In the genomic region with DNA sequence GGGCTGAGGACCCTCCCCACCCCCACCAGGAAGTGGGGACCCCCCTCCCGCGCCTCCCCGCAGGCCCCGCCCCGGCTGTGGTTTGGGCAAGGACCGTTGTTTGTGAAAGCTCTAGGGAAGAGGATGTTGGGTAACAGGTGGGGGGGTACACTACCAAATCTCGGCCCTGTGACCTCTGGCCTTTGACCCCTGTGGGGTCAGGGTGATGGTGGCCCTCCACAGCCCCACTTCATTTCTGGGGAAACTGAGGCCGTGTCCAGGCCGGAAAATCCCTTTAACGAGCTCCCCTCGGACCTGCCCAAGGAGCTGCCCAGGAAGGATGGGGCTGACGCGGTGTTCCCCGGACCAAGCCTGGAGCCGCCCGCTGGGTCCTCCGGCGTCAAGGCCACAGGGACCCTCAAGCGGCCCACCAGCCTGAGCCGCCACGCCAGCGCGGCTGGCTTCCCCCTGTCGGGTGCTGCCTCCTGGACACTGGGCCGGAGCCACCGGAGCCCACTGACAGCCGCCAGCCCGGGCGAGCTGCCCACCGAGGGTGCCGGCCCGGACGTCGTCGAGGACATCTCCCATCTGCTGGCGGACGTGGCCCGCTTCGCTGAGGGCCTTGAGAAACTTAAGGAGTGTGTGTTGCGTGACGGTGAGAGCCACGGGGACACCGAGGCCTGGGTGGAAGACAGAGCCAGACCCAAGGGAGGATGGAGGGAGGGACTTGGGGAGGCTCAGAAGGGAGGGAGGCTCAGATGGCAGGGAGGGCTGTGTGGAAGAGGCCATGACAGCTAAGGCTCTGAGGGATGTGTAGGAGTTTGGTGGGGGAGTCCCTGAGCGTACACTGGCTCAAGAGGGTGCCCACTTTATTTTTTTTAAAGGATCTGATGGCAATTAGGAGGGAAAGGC, we compare ENCODE assay signal across 1 cellular context.
TF ChIP-seq lines count a peak whose summit lies in the region.

No MANE protein-coding gene starts in this region.

TF ChIP-seq in K562, 482 proteins besides CTCF, POLR2A, EP300 and RAD21 (continued from another document):
- no peak for TF ChIP-seq TAF1 (IDR thresholded peaks at IDR 0.05; ENCODE audit: control insufficient read depth, extremely low read depth, insufficient read depth, low read length, severe bottlenecking)
- TF ChIP-seq PCBP1 (IDR thresholded peaks at IDR 0.05; ENCODE audit: low read depth, low read length, poor library complexity, severe bottlenecking) = peak; percentile 65
- TF ChIP-seq FOXK1 (CRISPR knock-in tag; IDR thresholded peaks at IDR 0.05; ENCODE audit: borderline replicate concordance) = no peak
- TF ChIP-seq EZH2 (IDR thresholded peaks at IDR 0.05; ENCODE audit: borderline replicate concordance, low read depth, low read length) = no peak
- no peak for TF ChIP-seq ZFP1 (CRISPR knock-in tag; IDR thresholded peaks at IDR 0.05)
- TF ChIP-seq CXXC5 (CRISPR knock-in tag; IDR thresholded peaks at IDR 0.05) = no peak
- no peak for TF ChIP-seq ILK (tag; IDR thresholded peaks at IDR 0.05; ENCODE audit: borderline replicate concordance, low read depth)
- no peak for TF ChIP-seq SOX6 (IDR thresholded peaks at IDR 0.05)
- TF ChIP-seq SAFB (IDR thresholded peaks at IDR 0.05; ENCODE audit: borderline replicate concordance, low read depth, low read length) = no peak
- no peak for TF ChIP-seq ZFP36 (IDR thresholded peaks at IDR 0.05; ENCODE audit: low read depth, low read length, partially characterized antibody)
- no peak for TF ChIP-seq MYC (IDR thresholded peaks at IDR 0.05; ENCODE audit: low read depth, low read length)
- TF ChIP-seq MYC (CRISPR knock-in tag; IDR thresholded peaks at IDR 0.05; ENCODE audit: borderline replicate concordance, low read depth) = no peak
- TF ChIP-seq, protein P1, sequence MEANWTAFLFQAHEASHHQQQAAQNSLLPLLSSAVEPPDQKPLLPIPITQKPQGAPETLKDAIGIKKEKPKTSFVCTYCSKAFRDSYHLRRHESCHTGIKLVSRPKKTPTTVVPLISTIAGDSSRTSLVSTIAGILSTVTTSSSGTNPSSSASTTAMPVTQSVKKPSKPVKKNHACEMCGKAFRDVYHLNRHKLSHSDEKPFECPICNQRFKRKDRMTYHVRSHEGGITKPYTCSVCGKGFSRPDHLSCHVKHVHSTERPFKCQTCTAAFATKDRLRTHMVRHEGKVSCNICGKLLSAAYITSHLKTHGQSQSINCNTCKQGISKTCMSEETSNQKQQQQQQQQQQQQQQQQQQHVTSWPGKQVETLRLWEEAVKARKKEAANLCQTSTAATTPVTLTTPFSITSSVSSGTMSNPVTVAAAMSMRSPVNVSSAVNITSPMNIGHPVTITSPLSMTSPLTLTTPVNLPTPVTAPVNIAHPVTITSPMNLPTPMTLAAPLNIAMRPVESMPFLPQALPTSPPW (CRISPR knock-in tag; IDR thresholded peaks at IDR 0.05) = peak; percentile 49
- no peak for TF ChIP-seq HEY1 (CRISPR knock-in tag; IDR thresholded peaks at IDR 0.05; ENCODE audit: borderline replicate concordance)
- TF ChIP-seq EWSR1 (IDR thresholded peaks at IDR 0.05; ENCODE audit: borderline replicate concordance, low read depth, partially characterized antibody) = no peak
- no peak for TF ChIP-seq TCF7L2 (IDR thresholded peaks at IDR 0.05; ENCODE audit: low read depth, low read length)
- TF ChIP-seq PHF21A (IDR thresholded peaks at IDR 0.05; ENCODE audit: borderline replicate concordance, low read depth) = no peak
- 0 out of 4 replicates have a peak, but pooled peaks of 1 of the 2 experiments have one; percentile 18 for TF ChIP-seq MAZ (CRISPR knock-in tag; conservative IDR thresholded peaks at IDR 0.05 in 1 of 2, IDR thresholded peaks at IDR 0.05 in 1 of 2)
- TF ChIP-seq RAD51 (IDR thresholded peaks at IDR 0.05; ENCODE audit: borderline replicate concordance, low read depth) = no peak
- no peak for TF ChIP-seq HDAC3 (IDR thresholded peaks at IDR 0.05; ENCODE audit: borderline replicate concordance, partially characterized antibody)
- TF ChIP-seq GATAD2B (IDR thresholded peaks at IDR 0.05; ENCODE audit: borderline replicate concordance) = no peak
- no peak for TF ChIP-seq COPS2 (conservative IDR thresholded peaks at IDR 0.05)
- peak; percentile 97 for TF ChIP-seq NR2C2 (CRISPR knock-in tag; IDR thresholded peaks at IDR 0.05)
- peak; percentile 98 for TF ChIP-seq NR2C2 (tag; IDR thresholded peaks at IDR 0.05)
- no peak for TF ChIP-seq SUPT5H (IDR thresholded peaks at IDR 0.05)
- no peak for TF ChIP-seq CAMTA2 (CRISPR knock-in tag; conservative IDR thresholded peaks at IDR 0.05)
- TF ChIP-seq SFPQ (IDR thresholded peaks at IDR 0.05; ENCODE audit: low read depth, low read length) = no peak
- no peak for TF ChIP-seq SIX5 (IDR thresholded peaks at IDR 0.05; ENCODE audit: borderline replicate concordance in 1 of 2, insufficient read depth in 1 of 2, low read depth in 1 of 2, low read length in 2 of 2)
- TF ChIP-seq KAT7 (CRISPR knock-in tag; IDR thresholded peaks at IDR 0.05; ENCODE audit: borderline replicate concordance) = no peak
- TF ChIP-seq ZNF124 (CRISPR knock-in tag; IDR thresholded peaks at IDR 0.05) = no peak
